1 cellular context compared by ENCODE assay signal in the genomic region with DNA sequence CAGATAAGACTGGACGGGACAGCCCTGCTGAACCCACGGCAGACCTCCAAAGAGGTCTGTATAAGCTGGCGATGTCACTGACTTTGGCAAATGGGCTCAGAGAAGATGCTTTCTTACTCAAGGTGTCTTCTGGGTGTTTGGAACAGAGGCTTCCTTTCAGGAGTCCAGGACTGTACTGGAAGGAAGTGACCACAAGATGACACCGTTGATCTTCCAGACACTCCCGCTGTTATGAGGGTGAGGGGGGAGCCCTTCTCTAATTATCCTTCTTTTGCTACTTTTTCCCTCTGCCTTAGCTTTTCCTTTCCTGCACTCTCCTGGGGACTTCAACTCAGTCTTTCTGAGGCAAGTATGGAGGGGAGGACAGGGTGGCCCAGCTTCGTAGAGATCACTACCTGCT.
TF ChIP-seq lines count a peak whose summit lies in the region.

No MANE protein-coding gene starts in this region.

TF ChIP-seq in K562, 482 proteins besides CTCF, POLR2A, EP300 and RAD21 (continued from another document):
- TF ChIP-seq, protein P1, sequence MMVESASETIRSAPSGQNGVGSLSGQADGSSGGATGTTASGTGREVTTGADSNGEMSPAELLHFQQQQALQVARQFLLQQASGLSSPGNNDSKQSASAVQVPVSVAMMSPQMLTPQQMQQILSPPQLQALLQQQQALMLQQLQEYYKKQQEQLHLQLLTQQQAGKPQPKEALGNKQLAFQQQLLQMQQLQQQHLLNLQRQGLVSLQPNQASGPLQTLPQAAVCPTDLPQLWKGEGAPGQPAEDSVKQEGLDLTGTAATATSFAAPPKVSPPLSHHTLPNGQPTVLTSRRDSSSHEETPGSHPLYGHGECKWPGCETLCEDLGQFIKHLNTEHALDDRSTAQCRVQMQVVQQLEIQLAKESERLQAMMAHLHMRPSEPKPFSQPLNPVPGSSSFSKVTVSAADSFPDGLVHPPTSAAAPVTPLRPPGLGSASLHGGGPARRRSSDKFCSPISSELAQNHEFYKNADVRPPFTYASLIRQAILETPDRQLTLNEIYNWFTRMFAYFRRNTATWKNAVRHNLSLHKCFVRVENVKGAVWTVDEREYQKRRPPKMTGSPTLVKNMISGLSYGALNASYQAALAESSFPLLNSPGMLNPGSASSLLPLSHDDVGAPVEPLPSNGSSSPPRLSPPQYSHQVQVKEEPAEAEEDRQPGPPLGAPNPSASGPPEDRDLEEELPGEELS (CRISPR knock-in tag; IDR thresholded peaks at IDR 0.05; ENCODE audit: borderline replicate concordance) = no peak
- TF ChIP-seq HNRNPK (IDR thresholded peaks at IDR 0.05; ENCODE audit: low read depth, low read length, poor library complexity, severe bottlenecking) = no peak
- TF ChIP-seq KLF16 (IDR thresholded peaks at IDR 0.05) = 0 out of 2 replicates have a peak, but pooled peaks have one; percentile 32
- no peak for TF ChIP-seq SMARCE1 (IDR thresholded peaks at IDR 0.05)
- no peak for TF ChIP-seq ZNF174 (CRISPR knock-in tag; IDR thresholded peaks at IDR 0.05)
- TF ChIP-seq CEBPG (CRISPR knock-in tag; IDR thresholded peaks at IDR 0.05) = no peak
- TF ChIP-seq CEBPG (tag; conservative IDR thresholded peaks at IDR 0.05 in 1 of 2, IDR thresholded peaks at IDR 0.05 in 1 of 2) = no peak
- peak; percentile 43 for TF ChIP-seq SMC3 (conservative IDR thresholded peaks at IDR 0.05; ENCODE audit: insufficient read depth, low read depth, low read length)
- TF ChIP-seq, protein P2, sequence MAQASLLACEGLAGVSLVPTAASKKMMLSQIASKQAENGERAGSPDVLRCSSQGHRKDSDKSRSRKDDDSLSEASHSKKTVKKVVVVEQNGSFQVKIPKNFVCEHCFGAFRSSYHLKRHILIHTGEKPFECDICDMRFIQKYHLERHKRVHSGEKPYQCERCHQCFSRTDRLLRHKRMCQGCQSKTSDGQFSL (CRISPR knock-in tag; IDR thresholded peaks at IDR 0.05) = peak; percentile 39; the same call in 1 of the 2 replicates
- TF ChIP-seq, protein P2 (tag; IDR thresholded peaks at IDR 0.05) = peak in 1 of 2 experiments; percentile 64; a peak in 1 of 4 replicates
- no peak for TF ChIP-seq NFRKB (IDR thresholded peaks at IDR 0.05; ENCODE audit: low read depth)
- TF ChIP-seq ARID2 (IDR thresholded peaks at IDR 0.05) = 0 out of 2 replicates have a peak, but pooled peaks have one; percentile 34
- TF ChIP-seq MAZ (CRISPR knock-in tag; conservative IDR thresholded peaks at IDR 0.05 in 1 of 2, IDR thresholded peaks at IDR 0.05 in 1 of 2) = peak in 1 of 2 experiments; percentile 63; a peak in 2 of 4 replicates
- no peak for TF ChIP-seq SOX6 (IDR thresholded peaks at IDR 0.05)
- TF ChIP-seq, protein P3, sequence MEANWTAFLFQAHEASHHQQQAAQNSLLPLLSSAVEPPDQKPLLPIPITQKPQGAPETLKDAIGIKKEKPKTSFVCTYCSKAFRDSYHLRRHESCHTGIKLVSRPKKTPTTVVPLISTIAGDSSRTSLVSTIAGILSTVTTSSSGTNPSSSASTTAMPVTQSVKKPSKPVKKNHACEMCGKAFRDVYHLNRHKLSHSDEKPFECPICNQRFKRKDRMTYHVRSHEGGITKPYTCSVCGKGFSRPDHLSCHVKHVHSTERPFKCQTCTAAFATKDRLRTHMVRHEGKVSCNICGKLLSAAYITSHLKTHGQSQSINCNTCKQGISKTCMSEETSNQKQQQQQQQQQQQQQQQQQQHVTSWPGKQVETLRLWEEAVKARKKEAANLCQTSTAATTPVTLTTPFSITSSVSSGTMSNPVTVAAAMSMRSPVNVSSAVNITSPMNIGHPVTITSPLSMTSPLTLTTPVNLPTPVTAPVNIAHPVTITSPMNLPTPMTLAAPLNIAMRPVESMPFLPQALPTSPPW (CRISPR knock-in tag; IDR thresholded peaks at IDR 0.05) = peak; percentile 77
- TF ChIP-seq, protein P4, sequence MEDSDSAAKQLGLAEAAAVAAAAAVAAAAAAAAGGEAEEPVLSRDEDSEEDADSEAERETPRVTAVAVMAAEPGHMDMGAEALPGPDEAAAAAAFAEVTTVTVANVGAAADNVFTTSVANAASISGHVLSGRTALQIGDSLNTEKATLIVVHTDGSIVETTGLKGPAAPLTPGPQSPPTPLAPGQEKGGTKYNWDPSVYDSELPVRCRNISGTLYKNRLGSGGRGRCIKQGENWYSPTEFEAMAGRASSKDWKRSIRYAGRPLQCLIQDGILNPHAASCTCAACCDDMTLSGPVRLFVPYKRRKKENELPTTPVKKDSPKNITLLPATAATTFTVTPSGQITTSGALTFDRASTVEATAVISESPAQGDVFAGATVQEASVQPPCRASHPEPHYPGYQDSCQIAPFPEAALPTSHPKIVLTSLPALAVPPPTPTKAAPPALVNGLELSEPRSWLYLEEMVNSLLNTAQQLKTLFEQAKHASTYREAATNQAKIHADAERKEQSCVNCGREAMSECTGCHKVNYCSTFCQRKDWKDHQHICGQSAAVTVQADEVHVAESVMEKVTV (CRISPR knock-in tag; IDR thresholded peaks at IDR 0.05) = peak; percentile 50; the same call in 1 of the 2 replicates
- TF ChIP-seq GATA2 (CRISPR knock-in tag; IDR thresholded peaks at IDR 0.05) = no peak
- no peak for TF ChIP-seq ZNF583 (CRISPR knock-in tag; IDR thresholded peaks at IDR 0.05)
